Comparison of ENCODE assay signal across 1 cellular context in the genomic region with DNA sequence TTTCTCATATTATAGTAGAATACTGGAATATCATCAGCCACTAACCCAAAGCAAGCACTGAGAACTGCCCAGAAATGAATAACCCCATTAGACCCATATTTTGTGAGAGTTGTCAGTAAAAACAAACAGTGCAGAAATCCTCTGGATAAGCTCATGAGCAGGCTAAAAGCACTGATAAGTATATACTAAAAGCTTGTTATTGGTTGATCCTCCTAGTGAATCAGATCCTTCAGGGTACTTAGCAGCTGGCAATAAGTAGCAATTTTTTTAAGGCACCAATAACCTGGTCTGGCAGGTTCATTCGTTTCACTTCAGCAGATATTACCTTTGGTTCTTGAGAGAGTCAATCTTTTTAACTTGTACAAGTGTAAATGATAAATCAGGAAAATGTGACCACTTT.
TF ChIP-seq lines count a peak whose summit lies in the region.

No MANE protein-coding gene starts in this region.

TF ChIP-seq in GM23338, 12 proteins besides CTCF, POLR2A, EP300 and RAD21 (continued from another document):
- TF ChIP-seq, protein P1, sequence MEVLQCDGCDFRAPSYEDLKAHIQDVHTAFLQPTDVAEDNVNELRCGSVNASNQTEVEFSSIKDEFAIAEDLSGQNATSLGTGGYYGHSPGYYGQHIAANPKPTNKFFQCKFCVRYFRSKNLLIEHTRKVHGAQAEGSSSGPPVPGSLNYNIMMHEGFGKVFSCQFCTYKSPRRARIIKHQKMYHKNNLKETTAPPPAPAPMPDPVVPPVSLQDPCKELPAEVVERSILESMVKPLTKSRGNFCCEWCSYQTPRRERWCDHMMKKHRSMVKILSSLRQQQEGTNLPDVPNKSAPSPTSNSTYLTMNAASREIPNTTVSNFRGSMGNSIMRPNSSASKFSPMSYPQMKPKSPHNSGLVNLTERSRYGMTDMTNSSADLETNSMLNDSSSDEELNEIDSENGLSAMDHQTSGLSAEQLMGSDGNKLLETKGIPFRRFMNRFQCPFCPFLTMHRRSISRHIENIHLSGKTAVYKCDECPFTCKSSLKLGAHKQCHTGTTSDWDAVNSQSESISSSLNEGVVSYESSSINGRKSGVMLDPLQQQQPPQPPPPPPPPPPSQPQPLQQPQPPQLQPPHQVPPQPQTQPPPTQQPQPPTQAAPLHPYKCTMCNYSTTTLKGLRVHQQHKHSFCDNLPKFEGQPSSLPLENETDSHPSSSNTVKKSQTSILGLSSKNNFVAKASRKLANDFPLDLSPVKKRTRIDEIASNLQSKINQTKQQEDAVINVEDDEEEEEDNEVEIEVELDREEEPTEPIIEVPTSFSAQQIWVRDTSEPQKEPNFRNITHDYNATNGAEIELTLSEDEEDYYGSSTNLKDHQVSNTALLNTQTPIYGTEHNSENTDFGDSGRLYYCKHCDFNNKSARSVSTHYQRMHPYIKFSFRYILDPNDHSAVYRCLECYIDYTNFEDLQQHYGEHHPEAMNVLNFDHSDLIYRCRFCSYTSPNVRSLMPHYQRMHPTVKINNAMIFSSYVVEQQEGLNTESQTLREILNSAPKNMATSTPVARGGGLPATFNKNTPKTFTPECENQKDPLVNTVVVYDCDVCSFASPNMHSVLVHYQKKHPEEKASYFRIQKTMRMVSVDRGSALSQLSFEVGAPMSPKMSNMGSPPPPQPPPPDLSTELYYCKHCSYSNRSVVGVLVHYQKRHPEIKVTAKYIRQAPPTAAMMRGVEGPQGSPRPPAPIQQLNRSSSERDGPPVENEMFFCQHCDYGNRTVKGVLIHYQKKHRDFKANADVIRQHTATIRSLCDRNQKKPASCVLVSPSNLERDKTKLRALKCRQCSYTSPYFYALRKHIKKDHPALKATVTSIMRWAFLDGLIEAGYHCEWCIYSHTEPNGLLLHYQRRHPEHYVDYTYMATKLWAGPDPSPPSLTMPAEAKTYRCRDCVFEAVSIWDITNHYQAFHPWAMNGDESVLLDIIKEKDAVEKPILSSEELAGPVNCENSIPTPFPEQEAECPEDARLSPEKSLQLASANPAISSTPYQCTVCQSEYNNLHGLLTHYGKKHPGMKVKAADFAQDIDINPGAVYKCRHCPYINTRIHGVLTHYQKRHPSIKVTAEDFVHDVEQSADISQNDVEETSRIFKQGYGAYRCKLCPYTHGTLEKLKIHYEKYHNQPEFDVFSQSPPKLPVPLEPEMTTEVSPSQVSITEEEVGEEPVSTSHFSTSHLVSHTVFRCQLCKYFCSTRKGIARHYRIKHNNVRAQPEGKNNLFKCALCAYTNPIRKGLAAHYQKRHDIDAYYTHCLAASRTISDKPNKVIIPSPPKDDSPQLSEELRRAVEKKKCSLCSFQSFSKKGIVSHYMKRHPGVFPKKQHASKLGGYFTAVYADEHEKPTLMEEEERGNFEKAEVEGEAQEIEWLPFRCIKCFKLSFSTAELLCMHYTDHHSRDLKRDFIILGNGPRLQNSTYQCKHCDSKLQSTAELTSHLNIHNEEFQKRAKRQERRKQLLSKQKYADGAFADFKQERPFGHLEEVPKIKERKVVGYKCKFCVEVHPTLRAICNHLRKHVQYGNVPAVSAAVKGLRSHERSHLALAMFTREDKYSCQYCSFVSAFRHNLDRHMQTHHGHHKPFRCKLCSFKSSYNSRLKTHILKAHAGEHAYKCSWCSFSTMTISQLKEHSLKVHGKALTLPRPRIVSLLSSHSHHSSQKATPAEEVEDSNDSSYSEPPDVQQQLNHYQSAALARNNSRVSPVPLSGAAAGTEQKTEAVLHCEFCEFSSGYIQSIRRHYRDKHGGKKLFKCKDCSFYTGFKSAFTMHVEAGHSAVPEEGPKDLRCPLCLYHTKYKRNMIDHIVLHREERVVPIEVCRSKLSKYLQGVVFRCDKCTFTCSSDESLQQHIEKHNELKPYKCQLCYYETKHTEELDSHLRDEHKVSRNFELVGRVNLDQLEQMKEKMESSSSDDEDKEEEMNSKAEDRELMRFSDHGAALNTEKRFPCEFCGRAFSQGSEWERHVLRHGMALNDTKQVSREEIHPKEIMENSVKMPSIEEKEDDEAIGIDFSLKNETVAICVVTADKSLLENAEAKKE (CRISPR knock-in tag; IDR thresholded peaks at IDR 0.05) = no peak
- TF ChIP-seq ZNF331 (CRISPR knock-in tag; IDR thresholded peaks at IDR 0.05; ENCODE audit: low read depth) (no peak), EZH2 (IDR thresholded peaks at IDR 0.05; ENCODE audit: low read depth, unreplicated experiment) (no peak), POLR2AphosphoS5 (IDR thresholded peaks at IDR 0.05; ENCODE audit: low read depth) (no peak), CREB1 (CRISPR knock-in tag; IDR thresholded peaks at IDR 0.05; ENCODE audit: low read depth) (no peak), ZNF114 (CRISPR knock-in tag; IDR thresholded peaks at IDR 0.05) (no peak), EZH2phosphoT487 (IDR thresholded peaks at IDR 0.05; ENCODE audit: unreplicated experiment) (no peak)
- TF ChIP-seq, protein P2, sequence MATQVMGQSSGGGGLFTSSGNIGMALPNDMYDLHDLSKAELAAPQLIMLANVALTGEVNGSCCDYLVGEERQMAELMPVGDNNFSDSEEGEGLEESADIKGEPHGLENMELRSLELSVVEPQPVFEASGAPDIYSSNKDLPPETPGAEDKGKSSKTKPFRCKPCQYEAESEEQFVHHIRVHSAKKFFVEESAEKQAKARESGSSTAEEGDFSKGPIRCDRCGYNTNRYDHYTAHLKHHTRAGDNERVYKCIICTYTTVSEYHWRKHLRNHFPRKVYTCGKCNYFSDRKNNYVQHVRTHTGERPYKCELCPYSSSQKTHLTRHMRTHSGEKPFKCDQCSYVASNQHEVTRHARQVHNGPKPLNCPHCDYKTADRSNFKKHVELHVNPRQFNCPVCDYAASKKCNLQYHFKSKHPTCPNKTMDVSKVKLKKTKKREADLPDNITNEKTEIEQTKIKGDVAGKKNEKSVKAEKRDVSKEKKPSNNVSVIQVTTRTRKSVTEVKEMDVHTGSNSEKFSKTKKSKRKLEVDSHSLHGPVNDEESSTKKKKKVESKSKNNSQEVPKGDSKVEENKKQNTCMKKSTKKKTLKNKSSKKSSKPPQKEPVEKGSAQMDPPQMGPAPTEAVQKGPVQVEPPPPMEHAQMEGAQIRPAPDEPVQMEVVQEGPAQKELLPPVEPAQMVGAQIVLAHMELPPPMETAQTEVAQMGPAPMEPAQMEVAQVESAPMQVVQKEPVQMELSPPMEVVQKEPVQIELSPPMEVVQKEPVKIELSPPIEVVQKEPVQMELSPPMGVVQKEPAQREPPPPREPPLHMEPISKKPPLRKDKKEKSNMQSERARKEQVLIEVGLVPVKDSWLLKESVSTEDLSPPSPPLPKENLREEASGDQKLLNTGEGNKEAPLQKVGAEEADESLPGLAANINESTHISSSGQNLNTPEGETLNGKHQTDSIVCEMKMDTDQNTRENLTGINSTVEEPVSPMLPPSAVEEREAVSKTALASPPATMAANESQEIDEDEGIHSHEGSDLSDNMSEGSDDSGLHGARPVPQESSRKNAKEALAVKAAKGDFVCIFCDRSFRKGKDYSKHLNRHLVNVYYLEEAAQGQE (IDR thresholded peaks at IDR 0.05; ENCODE audit: unreplicated experiment) = no peak
- TF ChIP-seq, protein P3, sequence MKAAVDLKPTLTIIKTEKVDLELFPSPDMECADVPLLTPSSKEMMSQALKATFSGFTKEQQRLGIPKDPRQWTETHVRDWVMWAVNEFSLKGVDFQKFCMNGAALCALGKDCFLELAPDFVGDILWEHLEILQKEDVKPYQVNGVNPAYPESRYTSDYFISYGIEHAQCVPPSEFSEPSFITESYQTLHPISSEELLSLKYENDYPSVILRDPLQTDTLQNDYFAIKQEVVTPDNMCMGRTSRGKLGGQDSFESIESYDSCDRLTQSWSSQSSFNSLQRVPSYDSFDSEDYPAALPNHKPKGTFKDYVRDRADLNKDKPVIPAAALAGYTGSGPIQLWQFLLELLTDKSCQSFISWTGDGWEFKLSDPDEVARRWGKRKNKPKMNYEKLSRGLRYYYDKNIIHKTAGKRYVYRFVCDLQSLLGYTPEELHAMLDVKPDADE (IDR thresholded peaks at IDR 0.05) = no peak
